Comparison of ENCODE assay signal across 10 cellular contexts in the genomic region with DNA sequence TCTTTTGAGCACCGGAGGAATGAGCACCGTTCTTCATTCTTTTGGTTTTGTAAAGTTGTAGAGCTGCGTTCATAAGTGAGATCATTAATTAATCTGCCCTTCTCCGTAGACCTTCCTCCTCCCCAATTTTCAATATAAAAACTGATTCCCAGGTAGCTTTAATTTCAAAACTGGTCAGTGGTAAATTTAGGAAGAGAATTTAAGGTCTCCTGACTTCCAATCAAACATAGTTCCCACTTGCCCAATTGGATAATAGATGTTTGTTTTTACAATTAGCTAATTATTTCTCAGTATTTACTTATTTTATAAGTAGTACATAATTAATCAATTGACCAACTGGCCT. TPM values are rescaled to one million over a fixed set of nuclear protein-coding genes. Genes with fewer than 3 reads are reported as not detected.
DNase-seq lines count a peak whose midpoint lies in the region; ATAC-seq, FAIRE-seq and TF ChIP-seq lines count a peak whose summit lies in the region.
"Had no signal": no experiment of that assay in that cellular context is flagged by ENCODE, and none has a peak within 500 bp of the region (broad histone marks: within the 10 kb centered on the region; RNA-seq: fewer than 3 reads in every experiment).

No MANE protein-coding gene starts in this region.

- FAIRE-seq in A549 (lab: Jason Lieb, UNC) = no peak
- no peak for FAIRE-seq in small intestine (lab: Jason Lieb, UNC)

- no peak overlapping the region for H3K27ac ChIP-seq in A549
- no peak overlapping the region for H3K27ac ChIP-seq in lower lobe of right lung
- H3K27ac ChIP-seq in small intestine (ENCODE audit: low read depth in 1 of 2, low read length in 1 of 2) = no peak overlapping the region

- intact Hi-C loops in lower lobe of right lung (cut with DNase I) = no loop called here

- H3K4me1 ChIP-seq in A549 (no peaks in the 10 kb centered on the region), lower lobe of right lung (peaks cover 10% of the 10 kb centered on the region), small intestine (ENCODE audit: control insufficient read depth in 2 of 2, insufficient read depth in 1 of 2, low read depth in 1 of 2, low read length in 1 of 2) (no peaks in the 10 kb centered on the region)

- no peak overlapping the region for H3K4me3 ChIP-seq in A549
- peak overlapping the region; percentile 40 for H3K4me3 ChIP-seq in lower lobe of right lung
- no peak overlapping the region for H3K4me3 ChIP-seq in small intestine (ENCODE audit: low read depth in 1 of 2, low read length in 2 of 2)

- H3K36me3 ChIP-seq in lower lobe of right lung (no peaks in the 10 kb centered on the region), small intestine (ENCODE audit: control insufficient read depth in 2 of 2, insufficient read depth in 2 of 2, low read length in 2 of 2) (no peaks in the 10 kb centered on the region)

- CTCF ChIA-PET in A549 (lab: Yijun Ruan, JAX) = interaction anchor here (0.7 to 4.7 kb wide), 33 partner anchors 9 to 769 kb away, joined by 3 to 51 read pairs (median 5); a partner anchor contains a TSS

- H3K9me3 Mint-ChIP-seq in activated T-helper 17 cell treated with anti-CD3 and anti-CD28 coated beads, Interleukin-2, amount 50 U/mL, for 72 hours = no peaks in the 10 kb centered on the region

- no peak; a peak in 1 of 6 replicates for ATAC-seq in A549
- peak; percentile 5 for ATAC-seq in GM19452 (IDR thresholded peaks at IDR 0.05; ENCODE audit: unreplicated experiment)
- ATAC-seq in activated T-helper 17 cell treated with anti-CD3 and anti-CD28 coated beads, Interleukin-2, amount 50 U/mL, for 72 hours (replicated peaks) = no peak
- ATAC-seq in lower lobe of right lung = no peak

- 3% methylated on average over 4 of the region's 4 CpGs for WGBS in A549 (ENCODE audit: missing lambda C conversion rate)
- WGBS in small intestine, 3 donors = 0 to 2% (median 0%) methylated on average over 4 of the region's 4 CpGs

- TF ChIP-seq RAD21 in A549 (conservative IDR thresholded peaks at IDR 0.05 in 1 of 2, IDR thresholded peaks at IDR 0.05 in 1 of 2) = no peak

- no peak for TF ChIP-seq EP300 in A549 (IDR thresholded peaks at IDR 0.05)

- H3K36me3 Mint-ChIP-seq in activated T-helper 17 cell treated with anti-CD3 and anti-CD28 coated beads, Interleukin-2, amount 50 U/mL, for 72 hours (ENCODE audit: low read depth) = no peaks in the 10 kb centered on the region

- POLR2A ChIA-PET in A549 (lab: Yijun Ruan, JAX) = interaction anchor here (1.1 kb wide), 1 partner anchor 10 kb away, joined by 3 read pairs; no protein-coding TSS in a partner anchor

- peaks cover 6% of the 10 kb centered on the region for H3K9me3 ChIP-seq in A549
- H3K9me3 ChIP-seq in lower lobe of right lung = no peaks in the 10 kb centered on the region
- H3K9me3 ChIP-seq in small intestine (ENCODE audit: control insufficient read depth, low read depth) = no peaks in the 10 kb centered on the region

- peak overlapping the region; percentile 71 for H3K4me3 Mint-ChIP-seq in activated T-helper 17 cell treated with anti-CD3 and anti-CD28 coated beads, Interleukin-2, amount 50 U/mL, for 72 hours

- peaks cover 4% of the 10 kb centered on the region for H3K4me1 Mint-ChIP-seq in activated T-helper 17 cell treated with anti-CD3 and anti-CD28 coated beads, Interleukin-2, amount 50 U/mL, for 72 hours

- TF ChIP-seq POLR2A in A549 (IDR thresholded peaks at IDR 0.05; ENCODE audit: low read length) = no peak

- peak overlapping the region; percentile 83 for H3K27ac Mint-ChIP-seq in activated T-helper 17 cell treated with anti-CD3 and anti-CD28 coated beads, Interleukin-2, amount 50 U/mL, for 72 hours

- DNase-seq in A549 (ENCODE audit: low read depth in 1 of 2, low spot score in 1 of 2) (no peak), lower lobe of right lung (no peak), NCI-H187 (lab: John Stamatoyannopoulos, UW) (no peak), small intestine (no peak), medulla oblongata (ENCODE audit: extremely low spot score) (no peak), NCI-H1092 treated with DMSO at 0.1 percent for 48 hours (lab: John Stamatoyannopoulos, UW) (no peak)

- peak overlapping the region; percentile 83 for H3K4me2 ChIP-seq in A549

- TF ChIP-seq CTCF in A549 (IDR thresholded peaks at IDR 0.05) = no peak; the same call in 1 of the 3 replicates
- no peak for TF ChIP-seq CTCF in lower lobe of right lung (IDR thresholded peaks at IDR 0.05)

- H3K27me3 Mint-ChIP-seq in activated T-helper 17 cell treated with anti-CD3 and anti-CD28 coated beads, Interleukin-2, amount 50 U/mL, for 72 hours = peaks cover 31% of the 10 kb centered on the region

- H3K27me3 ChIP-seq in lower lobe of right lung (ENCODE audit: low read depth) = peaks cover 4% of the 10 kb centered on the region
- peaks cover 0 to 2% of the 10 kb centered on the region in 2 donors for H3K27me3 ChIP-seq in small intestine (ENCODE audit: control insufficient read depth in 2 of 2, insufficient read depth in 2 of 2, low read length in 2 of 2)

TF ChIP-seq in A549, 52 proteins besides CTCF, POLR2A, EP300 and RAD21 (continues in another document):
- TF ChIP-seq NPAS2 (CRISPR knock-in tag; IDR thresholded peaks at IDR 0.05; ENCODE audit: borderline replicate concordance) (no peak), CHD4 (IDR thresholded peaks at IDR 0.05; ENCODE audit: borderline replicate concordance) (no peak), FOXS1 (CRISPR knock-in tag; IDR thresholded peaks at IDR 0.05) (no peak), SMC3 (IDR thresholded peaks at IDR 0.05) (no peak), RARB (CRISPR knock-in tag; IDR thresholded peaks at IDR 0.05) (no peak)
- TF ChIP-seq, protein P1, sequence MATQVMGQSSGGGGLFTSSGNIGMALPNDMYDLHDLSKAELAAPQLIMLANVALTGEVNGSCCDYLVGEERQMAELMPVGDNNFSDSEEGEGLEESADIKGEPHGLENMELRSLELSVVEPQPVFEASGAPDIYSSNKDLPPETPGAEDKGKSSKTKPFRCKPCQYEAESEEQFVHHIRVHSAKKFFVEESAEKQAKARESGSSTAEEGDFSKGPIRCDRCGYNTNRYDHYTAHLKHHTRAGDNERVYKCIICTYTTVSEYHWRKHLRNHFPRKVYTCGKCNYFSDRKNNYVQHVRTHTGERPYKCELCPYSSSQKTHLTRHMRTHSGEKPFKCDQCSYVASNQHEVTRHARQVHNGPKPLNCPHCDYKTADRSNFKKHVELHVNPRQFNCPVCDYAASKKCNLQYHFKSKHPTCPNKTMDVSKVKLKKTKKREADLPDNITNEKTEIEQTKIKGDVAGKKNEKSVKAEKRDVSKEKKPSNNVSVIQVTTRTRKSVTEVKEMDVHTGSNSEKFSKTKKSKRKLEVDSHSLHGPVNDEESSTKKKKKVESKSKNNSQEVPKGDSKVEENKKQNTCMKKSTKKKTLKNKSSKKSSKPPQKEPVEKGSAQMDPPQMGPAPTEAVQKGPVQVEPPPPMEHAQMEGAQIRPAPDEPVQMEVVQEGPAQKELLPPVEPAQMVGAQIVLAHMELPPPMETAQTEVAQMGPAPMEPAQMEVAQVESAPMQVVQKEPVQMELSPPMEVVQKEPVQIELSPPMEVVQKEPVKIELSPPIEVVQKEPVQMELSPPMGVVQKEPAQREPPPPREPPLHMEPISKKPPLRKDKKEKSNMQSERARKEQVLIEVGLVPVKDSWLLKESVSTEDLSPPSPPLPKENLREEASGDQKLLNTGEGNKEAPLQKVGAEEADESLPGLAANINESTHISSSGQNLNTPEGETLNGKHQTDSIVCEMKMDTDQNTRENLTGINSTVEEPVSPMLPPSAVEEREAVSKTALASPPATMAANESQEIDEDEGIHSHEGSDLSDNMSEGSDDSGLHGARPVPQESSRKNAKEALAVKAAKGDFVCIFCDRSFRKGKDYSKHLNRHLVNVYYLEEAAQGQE (IDR thresholded peaks at IDR 0.05) = no peak
- TF ChIP-seq, protein P2, sequence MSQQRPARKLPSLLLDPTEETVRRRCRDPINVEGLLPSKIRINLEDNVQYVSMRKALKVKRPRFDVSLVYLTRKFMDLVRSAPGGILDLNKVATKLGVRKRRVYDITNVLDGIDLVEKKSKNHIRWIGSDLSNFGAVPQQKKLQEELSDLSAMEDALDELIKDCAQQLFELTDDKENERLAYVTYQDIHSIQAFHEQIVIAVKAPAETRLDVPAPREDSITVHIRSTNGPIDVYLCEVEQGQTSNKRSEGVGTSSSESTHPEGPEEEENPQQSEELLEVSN (IDR thresholded peaks at IDR 0.05; ENCODE audit: borderline replicate concordance, low read depth) = no peak

RNA-seq across cellular contexts. Expression of a gene that starts 27.2 kb away (rescaled TPM):
- 136 and 150 TPM in 2 replicates for polyA plus RNA-seq in A549 (2011; rRNA removed)
- 228 and 245 TPM in 2 replicates for polyA plus RNA-seq in A549 (2012; cell fraction: cytosol; rRNA removed)
- polyA plus RNA-seq in A549 (2012; cell fraction: nucleus; rRNA removed) = 335 and 339 TPM in 2 replicates
- 140 to 176 TPM (median 146 TPM) in 3 replicates for polyA plus RNA-seq in A549 (2017; fragmentation: RNase III; extraction: RNeasy Plus Mini Kit Qiagen cat#74134 plus additional on column Dnase treatment)
- 181 and 191 TPM in 2 replicates for polyA minus RNA-seq in A549 (2011; rRNA and poly(A)+ RNA removed)
- 10 to 100 TPM; 23.7 to 81.0 TPM for total RNA-seq in activated T-helper 17 cell treated with anti-CD3 and anti-CD28 coated beads, Interleukin-2, amount 50 U/mL, for 72 hours
- 278 TPM for total RNA-seq in lower lobe of right lung
- polyA plus RNA-seq in small intestine = 100 to 1,000 TPM in 1 of 3 donors, 10 to 100 TPM in 2; 61.3 to 183 (median 73.6) TPM

RNA-seq across cellular contexts. Expression of a gene that starts 52.1 kb away (rescaled TPM):
- not detected in 2 replicates for polyA plus RNA-seq in A549 (2011; rRNA removed)
- polyA plus RNA-seq in A549 (2012; cell fraction: cytosol; rRNA removed) = not detected in 2 replicates
- not detected in 2 replicates for polyA plus RNA-seq in A549 (2012; cell fraction: nucleus; rRNA removed)
- not detected in 3 replicates for polyA plus RNA-seq in A549 (2017; fragmentation: RNase III; extraction: RNeasy Plus Mini Kit Qiagen cat#74134 plus additional on column Dnase treatment)
- 0.45 TPM in 1 of 2 replicates, not detected in the other for polyA minus RNA-seq in A549 (2011; rRNA and poly(A)+ RNA removed)
- total RNA-seq in activated T-helper 17 cell treated with anti-CD3 and anti-CD28 coated beads, Interleukin-2, amount 50 U/mL, for 72 hours = not detected
- total RNA-seq in lower lobe of right lung = not detected
- polyA plus RNA-seq in small intestine = not detected
- total RNA-seq: right cardiac atrium had no signal
- polyA plus RNA-seq: BJ had no signal

RNA-seq across cellular contexts. Expression of a gene that starts 56.7 kb away (rescaled TPM):
- not detected in 2 replicates for polyA plus RNA-seq in A549 (2011; rRNA removed)
- polyA plus RNA-seq in A549 (2012; cell fraction: cytosol; rRNA removed) = not detected in 2 replicates
- polyA plus RNA-seq in A549 (2012; cell fraction: nucleus; rRNA removed) = not detected in 2 replicates
- not detected in 3 replicates for polyA plus RNA-seq in A549 (2017; fragmentation: RNase III; extraction: RNeasy Plus Mini Kit Qiagen cat#74134 plus additional on column Dnase treatment)
- 0.19 TPM in 1 of 2 replicates, not detected in the other for polyA minus RNA-seq in A549 (2011; rRNA and poly(A)+ RNA removed)
- not detected for total RNA-seq in activated T-helper 17 cell treated with anti-CD3 and anti-CD28 coated beads, Interleukin-2, amount 50 U/mL, for 72 hours
- not detected for total RNA-seq in lower lobe of right lung
- not detected for polyA plus RNA-seq in small intestine
- total RNA-seq: right cardiac atrium had no signal
- polyA plus RNA-seq: BJ, right cardiac atrium had no signal

RNA-seq across cellular contexts. Expression of a gene that starts 59.6 kb away (rescaled TPM):
- polyA plus RNA-seq in A549 (2011; rRNA removed) (not detected in 2 replicates), A549 (2017; fragmentation: RNase III; extraction: RNeasy Plus Mini Kit Qiagen cat#74134 plus additional on column Dnase treatment) (not detected in 3 replicates), small intestine (not detected)
- polyA plus RNA-seq in A549 (2012; cell fraction: cytosol; rRNA removed) = not detected in 2 replicates
- not detected in 2 replicates for polyA plus RNA-seq in A549 (2012; cell fraction: nucleus; rRNA removed)
- 0.24 and 0.45 TPM in 2 replicates for polyA minus RNA-seq in A549 (2011; rRNA and poly(A)+ RNA removed)
- total RNA-seq in activated T-helper 17 cell treated with anti-CD3 and anti-CD28 coated beads, Interleukin-2, amount 50 U/mL, for 72 hours = not detected
- not detected for total RNA-seq in lower lobe of right lung
- total RNA-seq: right cardiac atrium had no signal
- polyA plus RNA-seq: BJ, right cardiac atrium had no signal
